In the genomic region with DNA sequence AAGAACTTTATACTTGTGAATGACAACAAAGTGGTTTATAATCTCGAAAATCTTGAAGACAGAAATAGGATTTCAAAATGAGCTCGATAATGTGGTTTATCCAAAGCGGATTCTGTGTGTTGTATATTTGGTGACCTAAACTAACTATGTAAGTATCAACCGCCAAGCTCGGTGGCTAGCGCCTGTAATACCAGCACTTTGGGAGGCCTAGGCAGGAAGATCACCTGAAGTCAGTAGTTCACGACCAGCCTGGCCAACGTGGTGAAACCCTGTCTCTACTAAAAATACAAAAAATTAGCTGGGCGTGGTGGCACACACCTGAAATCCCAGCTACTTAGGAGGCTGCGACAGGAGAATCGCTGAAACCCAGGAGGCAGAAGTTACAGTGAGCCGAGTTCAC, we compare ENCODE assay signal across 1 cellular context.
TF ChIP-seq lines count a peak whose summit lies in the region.

No MANE protein-coding gene starts in this region.

TF ChIP-seq in GM23338, 12 proteins besides CTCF, POLR2A, EP300 and RAD21 (continued from another document):
- TF ChIP-seq JUNB (IDR thresholded peaks at IDR 0.05; ENCODE audit: unreplicated experiment) (no peak), ZNF331 (CRISPR knock-in tag; IDR thresholded peaks at IDR 0.05; ENCODE audit: low read depth) (no peak), CREB1 (CRISPR knock-in tag; IDR thresholded peaks at IDR 0.05; ENCODE audit: low read depth) (no peak)
- TF ChIP-seq, protein P1, sequence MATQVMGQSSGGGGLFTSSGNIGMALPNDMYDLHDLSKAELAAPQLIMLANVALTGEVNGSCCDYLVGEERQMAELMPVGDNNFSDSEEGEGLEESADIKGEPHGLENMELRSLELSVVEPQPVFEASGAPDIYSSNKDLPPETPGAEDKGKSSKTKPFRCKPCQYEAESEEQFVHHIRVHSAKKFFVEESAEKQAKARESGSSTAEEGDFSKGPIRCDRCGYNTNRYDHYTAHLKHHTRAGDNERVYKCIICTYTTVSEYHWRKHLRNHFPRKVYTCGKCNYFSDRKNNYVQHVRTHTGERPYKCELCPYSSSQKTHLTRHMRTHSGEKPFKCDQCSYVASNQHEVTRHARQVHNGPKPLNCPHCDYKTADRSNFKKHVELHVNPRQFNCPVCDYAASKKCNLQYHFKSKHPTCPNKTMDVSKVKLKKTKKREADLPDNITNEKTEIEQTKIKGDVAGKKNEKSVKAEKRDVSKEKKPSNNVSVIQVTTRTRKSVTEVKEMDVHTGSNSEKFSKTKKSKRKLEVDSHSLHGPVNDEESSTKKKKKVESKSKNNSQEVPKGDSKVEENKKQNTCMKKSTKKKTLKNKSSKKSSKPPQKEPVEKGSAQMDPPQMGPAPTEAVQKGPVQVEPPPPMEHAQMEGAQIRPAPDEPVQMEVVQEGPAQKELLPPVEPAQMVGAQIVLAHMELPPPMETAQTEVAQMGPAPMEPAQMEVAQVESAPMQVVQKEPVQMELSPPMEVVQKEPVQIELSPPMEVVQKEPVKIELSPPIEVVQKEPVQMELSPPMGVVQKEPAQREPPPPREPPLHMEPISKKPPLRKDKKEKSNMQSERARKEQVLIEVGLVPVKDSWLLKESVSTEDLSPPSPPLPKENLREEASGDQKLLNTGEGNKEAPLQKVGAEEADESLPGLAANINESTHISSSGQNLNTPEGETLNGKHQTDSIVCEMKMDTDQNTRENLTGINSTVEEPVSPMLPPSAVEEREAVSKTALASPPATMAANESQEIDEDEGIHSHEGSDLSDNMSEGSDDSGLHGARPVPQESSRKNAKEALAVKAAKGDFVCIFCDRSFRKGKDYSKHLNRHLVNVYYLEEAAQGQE (IDR thresholded peaks at IDR 0.05; ENCODE audit: unreplicated experiment): no peak
